8 cellular contexts compared by ENCODE assay signal in the genomic region with DNA sequence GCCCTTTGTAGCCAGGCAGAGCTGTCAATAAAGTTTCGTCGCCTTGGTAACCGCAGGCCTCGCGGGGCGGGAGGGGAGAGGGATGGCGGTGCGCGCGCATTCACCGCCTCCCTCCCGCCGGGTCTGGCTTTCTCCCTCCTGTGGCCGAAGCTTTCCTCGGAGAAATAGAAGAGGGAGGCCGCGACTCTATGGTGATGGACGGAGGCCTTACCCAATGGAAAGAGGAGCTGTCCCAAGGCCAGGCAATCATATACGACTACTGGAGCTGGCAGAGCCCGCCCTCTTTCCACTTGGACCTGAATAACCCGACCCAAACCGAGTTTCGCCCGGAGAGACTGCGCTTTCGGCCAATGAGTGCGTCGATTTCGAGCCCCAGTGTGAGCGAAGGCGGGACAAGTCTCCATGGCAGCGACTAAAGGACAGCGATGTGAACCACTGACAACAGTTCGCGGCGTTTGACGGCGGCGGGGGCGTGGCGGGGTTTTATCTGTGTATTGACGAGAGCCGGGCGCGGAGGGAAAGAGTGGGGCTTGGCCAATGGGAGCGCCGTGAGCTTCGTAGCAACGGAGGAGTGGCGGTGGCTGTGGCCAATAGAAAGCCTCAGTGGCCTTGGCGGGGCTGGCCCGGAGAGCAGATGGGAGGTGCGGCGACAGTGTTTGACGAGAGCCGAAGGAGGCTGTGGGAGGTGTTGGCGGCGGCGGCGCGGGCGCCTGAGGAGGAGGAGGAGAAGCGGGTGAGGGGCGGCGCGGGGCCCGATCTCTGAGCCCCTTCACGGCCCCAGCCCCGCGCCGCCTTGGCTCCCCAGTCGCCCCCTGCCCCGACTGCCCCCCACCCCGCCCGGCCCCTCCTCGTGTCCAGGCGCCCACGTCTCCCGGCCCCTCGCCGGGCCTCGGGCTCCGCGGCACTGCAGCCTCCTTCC. TPM values are rescaled to one million over a fixed set of nuclear protein-coding genes. Genes with fewer than 3 reads are reported as not detected.
DNase-seq lines count a peak whose midpoint lies in the region; TF ChIP-seq lines count a peak whose summit lies in the region.

A gene (plus strand): TSS at position 652 of the 919 bp plus-strand sequence. CDS start 2,061 bp downstream, outside the sequence.

- H2BK120ac ChIP-seq in H9 (ENCODE audit: low read depth, low read length, poor library complexity, severe bottlenecking): peak within 1 kb of the TSS; percentile 97

- peak within 1 kb of the TSS; percentile 94 for H3K14ac ChIP-seq in H9 (ENCODE audit: insufficient read depth, low read length)

- H4K91ac ChIP-seq in H9 (ENCODE audit: insufficient read length, low read depth, low read length): peak within 1 kb of the TSS; percentile 8

- H3K56ac ChIP-seq in H9 (ENCODE audit: insufficient read length, low read depth, low read length): no peak within 1 kb of the TSS

- H3K79me1 ChIP-seq in H9 (ENCODE audit: insufficient read depth, low read depth, low read length, poor library complexity, severe bottlenecking): no peaks in the 10 kb centered on the region

- H3K27ac Mint-ChIP-seq in H9: peak within 1 kb of the TSS; percentile 98 to 100 (median 99)
- H3K27ac Mint-ChIP-seq in nephron: peak within 1 kb of the TSS; percentile 80 to 98 (median 95)
- peak within 1 kb of the TSS; percentile 94 for H3K27ac Mint-ChIP-seq in stimulated activated naive CD8-positive, alpha-beta T cell treated with anti-CD3 and anti-CD28 coated beads, Interleukin-15, Interleukin-2, amounts not matched to agents 100 ng/mL and 50 ng/mL, for 24 hours

- H3K4me3 Mint-ChIP-seq in H9 (peak within 1 kb of the TSS; percentile 84 to 96), nephron (peak within 1 kb of the TSS; percentile 95 to 98 (median 96))
- peak within 1 kb of the TSS; percentile 87 for H3K4me3 Mint-ChIP-seq in stimulated activated naive CD8-positive, alpha-beta T cell treated with anti-CD3 and anti-CD28 coated beads, Interleukin-15, Interleukin-2, amounts not matched to agents 100 ng/mL and 50 ng/mL, for 24 hours

- DNase-seq in H9 (peak; percentile 100), MG63 (peak; percentile 100), SHP77 treated with DMSO at 0.1 percent for 48 hours (lab: John Stamatoyannopoulos, UW) (peak; percentile 99), fibroblast of the aortic adventitia (ENCODE audit: low read depth) (peak; percentile 100)
- peak; percentile 100 for DNase-seq in activated effector memory CD4-positive, alpha-beta T cell treated with anti-CD3 and anti-CD28 coated beads, Interleukin-2, amount 50 U/mL, for 16 hours

- H2AFZ ChIP-seq in H9 (ENCODE audit: low read length): no peak within 1 kb of the TSS

- H2BK20ac ChIP-seq in H9 (ENCODE audit: low read depth, low read length, poor library complexity, severe bottlenecking): no peak within 1 kb of the TSS

- H3K4me1 ChIP-seq in ES-I3 (ENCODE audit: insufficient read depth, low read length) (peaks cover 4% of the 10 kb centered on the region; the same call in 1 of the 2 replicates), H9 (ENCODE audit: insufficient read depth, low read length) (no peaks in the 10 kb centered on the region; the same call in 1 of the 2 replicates)

- peak within 1 kb of the TSS; percentile 88 for H3K9ac ChIP-seq in ES-I3 (ENCODE audit: low read depth, low read length)
- H3K9ac ChIP-seq in H9 (ENCODE audit: extremely low read depth, insufficient read length, low read length): peak within 1 kb of the TSS; percentile 76

- H3K4me1 Mint-ChIP-seq in H9 (peaks cover 12 to 29% of the 10 kb centered on the region in 2 experiments), nephron (peaks cover 12% of the 10 kb centered on the region)
- H3K4me1 Mint-ChIP-seq in stimulated activated naive CD8-positive, alpha-beta T cell treated with anti-CD3 and anti-CD28 coated beads, Interleukin-15, Interleukin-2, amounts not matched to agents 100 ng/mL and 50 ng/mL, for 24 hours (ENCODE audit: low read depth): peaks cover 21% of the 10 kb centered on the region

- H3K36me3 Mint-ChIP-seq in H9 (ENCODE audit: insufficient read depth in 1 of 3, low read depth in 3 of 3) (peaks cover 19 to 30% (median 28%) of the 10 kb centered on the region in 3 experiments; a peak in 6 of 7 replicates), nephron (ENCODE audit: low read depth) (peaks cover 12% of the 10 kb centered on the region)
- H3K36me3 Mint-ChIP-seq in stimulated activated naive CD8-positive, alpha-beta T cell treated with anti-CD3 and anti-CD28 coated beads, Interleukin-15, Interleukin-2, amounts not matched to agents 100 ng/mL and 50 ng/mL, for 24 hours (ENCODE audit: low read depth): peaks cover 7% of the 10 kb centered on the region

- no CpG with 5 or more reads among the region's 84 CpGs for WGBS in H9 (ENCODE audit: extremely low coverage, insufficient read length, low lambda C conversion rate)

- H2BK5ac ChIP-seq in H9 (ENCODE audit: insufficient read length, low read length): peak within 1 kb of the TSS; percentile 62

- TF ChIP-seq CTCF in H9 (conservative IDR thresholded peaks at IDR 0.05) (no peak; the same call in 2 of the 3 replicates), fibroblast of the aortic adventitia (IDR thresholded peaks at IDR 0.05; ENCODE audit: insufficient read depth, low read length) (peak; percentile 56), nephron (IDR thresholded peaks at IDR 0.05; ENCODE audit: unreplicated experiment in 3 of 3) (peak; percentile 27 to 37 (median 36))

- no peak within 1 kb of the TSS for H2AK5ac ChIP-seq in H9 (ENCODE audit: insufficient read length, low read length)

- no peaks in the 10 kb centered on the region; a peak in 1 of 5 replicates for H3K9me3 Mint-ChIP-seq in H9
- H3K9me3 Mint-ChIP-seq in nephron: no peaks in the 10 kb centered on the region
- no peaks in the 10 kb centered on the region for H3K9me3 Mint-ChIP-seq in stimulated activated naive CD8-positive, alpha-beta T cell treated with anti-CD3 and anti-CD28 coated beads, Interleukin-15, Interleukin-2, amounts not matched to agents 100 ng/mL and 50 ng/mL, for 24 hours

- peak within 1 kb of the TSS; percentile 47 for H4K5ac ChIP-seq in H9 (ENCODE audit: insufficient read length, low read depth, low read length)

- no peaks in the 10 kb centered on the region for H4K20me1 ChIP-seq in H9 (ENCODE audit: control insufficient read depth, insufficient read depth, insufficient read length)

- peak within 1 kb of the TSS; percentile 88 for H2BK12ac ChIP-seq in H9 (ENCODE audit: insufficient read length, low read depth, low read length)

- H3K27ac ChIP-seq in H9 (ENCODE audit: insufficient read length, low read depth, low read length): peak within 1 kb of the TSS; percentile 74

- H3K36me3 ChIP-seq in ES-I3 (ENCODE audit: insufficient read depth, low read length) (peaks cover 7% of the 10 kb centered on the region; the same call in 1 of the 2 replicates), MG63 (peaks cover 9% of the 10 kb centered on the region)

- H3K23ac ChIP-seq in H9 (ENCODE audit: insufficient read length, low read depth, low read length): no peak within 1 kb of the TSS

- peak within 1 kb of the TSS; percentile 98 for H3K18ac ChIP-seq in H9 (ENCODE audit: insufficient read length, low read depth, low read length)

- peak within 1 kb of the TSS; percentile 4 for H4K8ac ChIP-seq in H9 (replicated peaks; ENCODE audit: insufficient read length, low read depth, low read length)

- H3K9me3 ChIP-seq in ES-I3 (ENCODE audit: control insufficient read depth, insufficient read depth, low read length) (no peaks in the 10 kb centered on the region), H9 (ENCODE audit: control insufficient read depth, low read depth, low read length) (no peaks in the 10 kb centered on the region), MG63 (no peaks in the 10 kb centered on the region)

- no peaks in the 10 kb centered on the region; the same call in 1 of the 2 replicates for H3K27me3 ChIP-seq in H9 (ENCODE audit: insufficient read depth, low read length)
- peaks cover 13% of the 10 kb centered on the region for H3K27me3 ChIP-seq in MG63

- peaks cover 17% of the 10 kb centered on the region for H3K23me2 ChIP-seq in H9 (ENCODE audit: insufficient read length, low read depth, low read length, poor library complexity, severe bottlenecking)

- H3K4me3 ChIP-seq in MG63 (peak within 1 kb of the TSS; percentile 69), fibroblast of the aortic adventitia (ENCODE audit: low read depth, low read length) (peak within 1 kb of the TSS; percentile 87)

- H3K4ac ChIP-seq in H9 (ENCODE audit: low read depth, low read length): peak within 1 kb of the TSS; percentile 17; the same call in 1 of the 2 replicates

- H3T11ph ChIP-seq in H9 (ENCODE audit: low read length): peak within 1 kb of the TSS; percentile 74

- peak within 1 kb of the TSS; percentile 78 for H3K4me2 ChIP-seq in H9 (ENCODE audit: insufficient read depth, insufficient read length, low read length)

- no peaks in the 10 kb centered on the region for H3K79me2 ChIP-seq in H9 (ENCODE audit: insufficient read depth, low read length)

- H2BK15ac ChIP-seq in H9 (ENCODE audit: low read depth, low read length): no peak within 1 kb of the TSS

- peaks cover 20% of the 10 kb centered on the region for H3K27me3 Mint-ChIP-seq in H9 (ENCODE audit: low read depth)
- peaks cover 4% of the 10 kb centered on the region for H3K27me3 Mint-ChIP-seq in nephron (ENCODE audit: low read depth)
- no peaks in the 10 kb centered on the region for H3K27me3 Mint-ChIP-seq in stimulated activated naive CD8-positive, alpha-beta T cell treated with anti-CD3 and anti-CD28 coated beads, Interleukin-15, Interleukin-2, amounts not matched to agents 100 ng/mL and 50 ng/mL, for 24 hours

RNA-seq across cellular contexts. Expression of the gene that starts here (rescaled TPM):
- 53.7 and 54.5 TPM in 2 replicates for total RNA-seq in H9 (2021)
- 2.8 and 11.1 TPM in 2 replicates for total RNA-seq in MG63 (2014; rRNA removed; shearing (Covaris generic); ENCODE audit: low replicate concordance)
- 6.7 and 22.2 TPM in 2 replicates for total RNA-seq in fibroblast of the aortic adventitia (ENCODE audit: low replicate concordance)

Comparison
In these comparisons a context has a peak if more than half of its experiments do, and no peak if none do; other contexts are left out.
1. Peak in every context shown above with its lines: DNase-seq, H3K4me3 ChIP-seq and H3K27ac ChIP-seq.